In the genomic region with DNA sequence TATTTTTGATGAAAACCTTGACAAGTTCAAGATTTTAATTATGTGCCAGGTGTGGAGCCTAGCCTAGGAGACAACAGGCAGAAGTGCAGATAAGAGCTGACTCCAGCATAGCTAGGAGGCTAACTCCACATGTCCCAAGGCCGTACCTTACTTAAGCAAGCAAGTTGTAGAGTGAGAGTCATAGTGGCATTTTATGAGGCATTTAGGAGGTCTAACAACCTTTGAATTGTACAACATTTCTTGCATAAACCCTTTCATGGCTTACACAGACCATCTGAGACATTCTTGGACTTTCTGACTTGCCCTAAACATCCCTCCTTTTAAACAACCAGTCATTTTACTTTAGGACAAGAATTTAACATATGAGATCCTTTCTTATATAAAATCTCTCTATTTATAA, we compare ENCODE assay signal across 31 cellular contexts. TPM values are rescaled to one million over a fixed set of nuclear protein-coding genes. Genes with fewer than 3 reads are reported as not detected.
"Had no signal": no experiment of that assay in that cellular context is flagged by ENCODE, and none has a peak within 500 bp of the region (broad histone marks: within the 10 kb centered on the region; RNA-seq: fewer than 3 reads in every experiment).

No MANE protein-coding gene starts in this region.

- H3K4me3 Mint-ChIP-seq: naive thymus-derived CD8-positive, alpha-beta T cell; natural killer cell treated with Interleukin-12 subunit alpha and Interleukin-12 subunit beta and Interleukin-15 and Interleukin-18, amount 100 ng/mL, for 72 hours; nephron progenitor cell; neural crest cell; stimulated activated effector memory CD8-positive, alpha-beta T cell treated with anti-CD3 and anti-CD28 coated beads, Interleukin-12 subunit alpha, Interleukin-12 subunit beta, amount 100 ng/mL, for 72 hours; stimulated activated naive B cell treated with anti-CD40 and anti-IgM and Interleukin-4, amounts not matched to agents 10 μg/mL and 1 μg/mL and 100 μg/mL, for 72 hours; stimulated activated naive CD8-positive, alpha-beta T cell treated with anti-CD3 and anti-CD28 coated beads, Interleukin-15, Interleukin-2, amounts not matched to agents 100 ng/mL and 50 ng/mL, for 24 hours; type B pancreatic cell had no signal

- H3K36me3 ChIP-seq: neutrophil, pancreas, right lobe of liver, sigmoid colon, stomach, suprapubic skin, tibial artery, transverse colon, upper lobe of right lung, uterus had no signal

- H3K4me3 ChIP-seq: pancreas, psoas muscle, right lobe of liver, sigmoid colon, stomach, suprapubic skin, testis, tibial artery, transverse colon, upper lobe of right lung, uterus had no signal

- H3K9me3 Mint-ChIP-seq: natural killer cell treated with Interleukin-12 subunit alpha and Interleukin-12 subunit beta and Interleukin-15 and Interleukin-18, amount 100 ng/mL, for 72 hours had no signal

- H3K27ac Mint-ChIP-seq: naive thymus-derived CD8-positive, alpha-beta T cell; natural killer cell treated with Interleukin-12 subunit alpha and Interleukin-12 subunit beta and Interleukin-15 and Interleukin-18, amount 100 ng/mL, for 72 hours; nephron progenitor cell; progenitor cell of endocrine pancreas; stimulated activated effector memory CD8-positive, alpha-beta T cell treated with anti-CD3 and anti-CD28 coated beads, Interleukin-12 subunit alpha, Interleukin-12 subunit beta, amount 100 ng/mL, for 72 hours; stimulated activated naive B cell treated with anti-CD40 and anti-IgM and Interleukin-4, amounts not matched to agents 10 μg/mL and 1 μg/mL and 100 μg/mL, for 72 hours; stimulated activated naive CD8-positive, alpha-beta T cell treated with anti-CD3 and anti-CD28 coated beads, Interleukin-15, Interleukin-2, amounts not matched to agents 100 ng/mL and 50 ng/mL, for 24 hours; type B pancreatic cell had no signal

- H3K9me3 ChIP-seq: neutrophil, pancreas, psoas muscle, right lobe of liver, testis, tibial artery, upper lobe of right lung, uterus had no signal

- H3K36me3 Mint-ChIP-seq: stimulated activated effector memory CD8-positive, alpha-beta T cell treated with anti-CD3 and anti-CD28 coated beads, Interleukin-12 subunit alpha, Interleukin-12 subunit beta, amount 100 ng/mL, for 72 hours had no signal

- H3K4me1 ChIP-seq: psoas muscle, sigmoid colon, testis, tibial artery, transverse colon, upper lobe of right lung, uterus had no signal

- DNase-seq: naive thymus-derived CD8-positive, alpha-beta T cell; nephron progenitor cell; nucleus accumbens; pancreas; posterior cingulate gyrus; psoas muscle; right cardiac atrium; right lobe of liver; sigmoid colon; small intestine; stimulated activated CD4-positive, alpha-beta T cell treated with anti-CD3 and anti-CD28 coated beads, Interleukin-15, amount 100 ng/mL, for 24 hours; stimulated activated CD4-positive, alpha-beta T cell treated with anti-CD3 and anti-CD28 coated beads, Interleukin-2, amount 100 ng/mL, for 24 hours; stimulated activated CD4-positive, alpha-beta T cell treated with anti-CD3 and anti-CD28 coated beads, Interleukin-2, amount 100 ng/mL, for 48 hours; stimulated activated CD4-positive, alpha-beta T cell treated with anti-CD3 and anti-CD28 coated beads, Interleukin-4, amount 100 ng/mL, for 24 hours; stimulated activated naive B cell treated with anti-CD40 and anti-IgM and Interleukin-4, amounts not matched to agents 10 μg/mL and 1 μg/mL and 100 μg/mL, for 72 hours; stimulated activated naive CD4-positive, alpha-beta T cell treated with Interleukin-2 at 50 U/mL for 16 hours; stomach; testis; tibial artery; transverse colon; upper lobe of right lung; uterus had no signal

- H3K27ac ChIP-seq: neutrophil, pancreas, psoas muscle, right lobe of liver, sigmoid colon, stomach, suprapubic skin, testis, tibial artery, transverse colon, upper lobe of right lung, uterus had no signal

- H3K27me3 ChIP-seq: neutrophil, pancreas, right lobe of liver, sigmoid colon, stomach, suprapubic skin, testis, tibial artery, transverse colon, upper lobe of right lung, uterus had no signal

- H3K27me3 Mint-ChIP-seq: naive thymus-derived CD8-positive, alpha-beta T cell; natural killer cell treated with Interleukin-12 subunit alpha and Interleukin-12 subunit beta and Interleukin-15 and Interleukin-18, amount 100 ng/mL, for 72 hours; progenitor cell of endocrine pancreas; stimulated activated naive B cell treated with anti-CD40 and anti-IgM and Interleukin-4, amounts not matched to agents 10 μg/mL and 1 μg/mL and 100 μg/mL, for 72 hours; stimulated activated naive CD8-positive, alpha-beta T cell treated with anti-CD3 and anti-CD28 coated beads, Interleukin-15, Interleukin-2, amounts not matched to agents 100 ng/mL and 50 ng/mL, for 24 hours; type B pancreatic cell had no signal

- H3K4me1 Mint-ChIP-seq: neural crest cell; stimulated activated effector memory CD8-positive, alpha-beta T cell treated with anti-CD3 and anti-CD28 coated beads, Interleukin-12 subunit alpha, Interleukin-12 subunit beta, amount 100 ng/mL, for 72 hours; stimulated activated naive B cell treated with anti-CD40 and anti-IgM and Interleukin-4, amounts not matched to agents 10 μg/mL and 1 μg/mL and 100 μg/mL, for 72 hours had no signal

RNA-seq across cellular contexts. Expression of a gene that starts 48.9 kb away (rescaled TPM):
- total RNA-seq: osteocyte had no signal
